1 cellular context compared by ENCODE assay signal in the genomic region with DNA sequence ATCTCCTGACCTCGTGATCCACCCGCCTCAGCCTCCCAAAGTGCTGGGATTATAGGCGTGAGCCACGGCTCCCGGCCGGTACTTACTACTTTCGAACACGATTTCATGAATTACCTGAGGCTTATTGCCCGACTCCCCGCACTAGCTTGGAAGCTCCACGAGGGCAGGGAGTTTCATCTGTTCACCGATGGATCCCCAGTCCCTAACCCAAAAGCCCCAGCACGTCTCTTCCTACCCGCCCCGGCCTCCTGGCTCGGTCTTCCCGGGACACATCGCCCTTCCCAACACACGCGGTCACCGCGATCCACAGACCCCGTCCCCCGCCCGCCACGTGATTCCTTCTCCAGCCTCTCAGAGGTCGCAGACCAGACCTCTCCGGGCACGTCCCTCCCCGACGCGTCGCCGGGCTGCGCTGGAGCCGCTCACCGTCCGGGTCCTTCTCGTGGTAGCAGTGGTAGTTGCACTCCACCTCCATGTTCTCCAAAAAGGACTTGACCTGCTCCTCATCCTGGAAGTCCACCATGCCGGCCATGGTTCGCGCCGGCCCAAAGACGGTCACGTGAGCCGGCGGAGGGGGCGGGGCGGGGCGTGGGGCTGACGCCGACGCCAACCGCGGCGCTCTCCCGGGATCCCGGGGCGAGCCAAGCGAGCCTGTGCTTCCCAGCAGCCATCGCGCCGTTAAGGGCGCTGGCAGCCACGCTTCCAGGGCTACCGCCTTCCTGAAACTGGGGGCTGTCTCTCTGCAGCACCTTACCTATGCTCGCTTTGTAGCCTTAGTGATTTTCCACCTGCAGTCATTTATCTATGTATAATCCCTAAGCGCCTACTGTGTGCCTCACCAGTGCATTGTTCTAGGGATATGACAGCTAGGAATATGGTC.
TF ChIP-seq lines count a peak whose summit lies in the region.

A gene (minus strand): TSS at position 553 of the 880 bp plus-strand sequence. CDS start 21 bp downstream, at position 532.

TF ChIP-seq in GM23338, 12 proteins besides CTCF, POLR2A, EP300 and RAD21 (continued from another document):
- TF ChIP-seq, protein P1, sequence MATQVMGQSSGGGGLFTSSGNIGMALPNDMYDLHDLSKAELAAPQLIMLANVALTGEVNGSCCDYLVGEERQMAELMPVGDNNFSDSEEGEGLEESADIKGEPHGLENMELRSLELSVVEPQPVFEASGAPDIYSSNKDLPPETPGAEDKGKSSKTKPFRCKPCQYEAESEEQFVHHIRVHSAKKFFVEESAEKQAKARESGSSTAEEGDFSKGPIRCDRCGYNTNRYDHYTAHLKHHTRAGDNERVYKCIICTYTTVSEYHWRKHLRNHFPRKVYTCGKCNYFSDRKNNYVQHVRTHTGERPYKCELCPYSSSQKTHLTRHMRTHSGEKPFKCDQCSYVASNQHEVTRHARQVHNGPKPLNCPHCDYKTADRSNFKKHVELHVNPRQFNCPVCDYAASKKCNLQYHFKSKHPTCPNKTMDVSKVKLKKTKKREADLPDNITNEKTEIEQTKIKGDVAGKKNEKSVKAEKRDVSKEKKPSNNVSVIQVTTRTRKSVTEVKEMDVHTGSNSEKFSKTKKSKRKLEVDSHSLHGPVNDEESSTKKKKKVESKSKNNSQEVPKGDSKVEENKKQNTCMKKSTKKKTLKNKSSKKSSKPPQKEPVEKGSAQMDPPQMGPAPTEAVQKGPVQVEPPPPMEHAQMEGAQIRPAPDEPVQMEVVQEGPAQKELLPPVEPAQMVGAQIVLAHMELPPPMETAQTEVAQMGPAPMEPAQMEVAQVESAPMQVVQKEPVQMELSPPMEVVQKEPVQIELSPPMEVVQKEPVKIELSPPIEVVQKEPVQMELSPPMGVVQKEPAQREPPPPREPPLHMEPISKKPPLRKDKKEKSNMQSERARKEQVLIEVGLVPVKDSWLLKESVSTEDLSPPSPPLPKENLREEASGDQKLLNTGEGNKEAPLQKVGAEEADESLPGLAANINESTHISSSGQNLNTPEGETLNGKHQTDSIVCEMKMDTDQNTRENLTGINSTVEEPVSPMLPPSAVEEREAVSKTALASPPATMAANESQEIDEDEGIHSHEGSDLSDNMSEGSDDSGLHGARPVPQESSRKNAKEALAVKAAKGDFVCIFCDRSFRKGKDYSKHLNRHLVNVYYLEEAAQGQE (IDR thresholded peaks at IDR 0.05; ENCODE audit: unreplicated experiment): no peak
- TF ChIP-seq STAT1 (IDR thresholded peaks at IDR 0.05; ENCODE audit: unreplicated experiment) (no peak), EZH2 (IDR thresholded peaks at IDR 0.05; ENCODE audit: low read depth, unreplicated experiment) (no peak)
